ENCODE assay signal across 8 cellular contexts in the genomic region with DNA sequence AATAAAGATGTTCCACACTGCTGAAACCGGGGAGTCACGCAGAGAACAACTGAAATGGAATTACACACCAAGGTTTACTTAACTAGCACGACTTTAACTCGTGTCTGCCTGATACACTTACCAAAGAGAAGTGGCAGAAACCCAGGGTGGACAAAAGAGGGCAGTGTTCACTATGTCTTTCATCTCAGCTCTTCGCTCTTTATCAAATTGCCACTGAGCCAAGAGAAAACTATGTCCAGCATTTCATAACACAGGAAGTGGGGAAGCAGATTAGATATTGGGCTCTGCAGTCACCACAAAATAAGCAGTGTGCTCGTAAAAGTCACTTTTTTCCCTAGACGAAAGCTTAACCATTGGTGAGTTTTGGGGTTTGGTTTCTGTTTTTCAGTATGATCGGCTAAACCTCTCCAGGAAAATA.
A peak's percentile ranks its signal among the peaks of the same experiment; 100 is the strongest.
DNase-seq lines count a peak whose midpoint lies in the region; ATAC-seq and TF ChIP-seq lines count a peak whose summit lies in the region.

No MANE protein-coding gene starts in this region.

- intact Hi-C loops in upper lobe of right lung (cut with DNase I), result no loop called here

- H3K9me3 ChIP-seq in upper lobe of right lung, result no peaks in the 10 kb centered on the region
- no peaks in the 10 kb centered on the region for H3K9me3 ChIP-seq in effector memory CD4-positive, alpha-beta T cell (ENCODE audit: control insufficient read depth, low read length)

- no peaks in the 10 kb centered on the region for H3K36me3 Mint-ChIP-seq in effector memory CD8-positive, alpha-beta T cell (ENCODE audit: insufficient read depth)
- no peaks in the 10 kb centered on the region for H3K36me3 Mint-ChIP-seq in memory B cell

- H3K36me3 ChIP-seq in upper lobe of right lung, result no peaks in the 10 kb centered on the region
- no peaks in the 10 kb centered on the region for H3K36me3 ChIP-seq in effector memory CD4-positive, alpha-beta T cell (ENCODE audit: control insufficient read depth, insufficient read depth, low read length)

- H3K4me1 ChIP-seq in upper lobe of right lung, result peaks cover 18% of the 10 kb centered on the region
- H3K4me1 ChIP-seq in effector memory CD4-positive, alpha-beta T cell (ENCODE audit: control insufficient read depth, insufficient read depth, low read length, poor library complexity, severe bottlenecking), result no peaks in the 10 kb centered on the region

- peaks cover 0 to 12% of the 10 kb centered on the region in 2 donors for H3K4me1 Mint-ChIP-seq in effector memory CD8-positive, alpha-beta T cell (ENCODE audit: low read depth in 2 of 2)
- H3K4me1 Mint-ChIP-seq in memory B cell, result peaks cover 13% of the 10 kb centered on the region

- peak; percentile 35 for ATAC-seq in effector memory CD8-positive, alpha-beta T cell (replicated peaks)
- ATAC-seq in memory B cell (ENCODE audit: low read depth), result peak; percentile 45
- ATAC-seq in upper lobe of right lung, result peak; percentile 97

- peak overlapping the region; percentile 7 for H3K4me3 ChIP-seq in upper lobe of right lung
- no peak overlapping the region for H3K4me3 ChIP-seq in effector memory CD4-positive, alpha-beta T cell (ENCODE audit: insufficient read depth, low read depth, low read length, poor library complexity, severe bottlenecking)

- DNase-seq in A172 (ENCODE audit: low spot score) (peak; percentile 94), GM04504 (ENCODE audit: low read depth) (peak; percentile 72), SHP77 (lab: John Stamatoyannopoulos, UW) (peak; percentile 90 to 91), memory B cell (ENCODE audit: low spot score in 2 of 2) (no peak), upper lobe of right lung (no peak)
- no peak for DNase-seq in effector memory CD8-positive, alpha-beta T cell
- no peak for DNase-seq in effector memory CD4-positive, alpha-beta T cell

- peaks cover 12% of the 10 kb centered on the region for H3K27me3 ChIP-seq in upper lobe of right lung
- peaks cover 5% of the 10 kb centered on the region for H3K27me3 ChIP-seq in effector memory CD4-positive, alpha-beta T cell (replicated peaks; ENCODE audit: control insufficient read depth, insufficient read depth, low read length, poor library complexity, severe bottlenecking)

- H3K27me3 Mint-ChIP-seq in effector memory CD8-positive, alpha-beta T cell, result peaks cover 55 to 60% of the 10 kb centered on the region in 2 donors
- peaks cover 15% of the 10 kb centered on the region for H3K27me3 Mint-ChIP-seq in memory B cell

- H3K27ac Mint-ChIP-seq in effector memory CD8-positive, alpha-beta T cell, result no peak overlapping the region
- no peak overlapping the region for H3K27ac Mint-ChIP-seq in memory B cell

- no peak overlapping the region for H3K27ac ChIP-seq in upper lobe of right lung
- H3K27ac ChIP-seq in effector memory CD4-positive, alpha-beta T cell (ENCODE audit: insufficient read depth, low read length, poor library complexity, severe bottlenecking), result no peak overlapping the region

- H3K9me3 Mint-ChIP-seq in effector memory CD8-positive, alpha-beta T cell, result no peaks in the 10 kb centered on the region
- H3K9me3 Mint-ChIP-seq in memory B cell, result no peaks in the 10 kb centered on the region

- H3K4me3 Mint-ChIP-seq in effector memory CD8-positive, alpha-beta T cell, result no peak overlapping the region
- H3K4me3 Mint-ChIP-seq in memory B cell, result no peak overlapping the region

- TF ChIP-seq CTCF in LNCAP (IDR thresholded peaks at IDR 0.05) (peak; percentile 75), upper lobe of right lung (IDR thresholded peaks at IDR 0.05) (peak; percentile 70)

Comparison
In these comparisons a context has a peak if more than half of its experiments do, and no peak if none do; other contexts are left out.
1. DNase-seq: peak in A172 (single experiment), GM04504 (single experiment) and SHP77 (2 of 2); none in effector memory CD8-positive, alpha-beta T cell (0 of 3), memory B cell (0 of 2), upper lobe of right lung (single experiment) and effector memory CD4-positive, alpha-beta T cell (0 of 3).
2. ATAC-seq: peak in every context shown above with its lines; median percentile 97 in upper lobe of right lung; 45 in memory B cell; 35 in effector memory CD8-positive, alpha-beta T cell.